1 cellular context compared by ENCODE assay signal in the genomic region with DNA sequence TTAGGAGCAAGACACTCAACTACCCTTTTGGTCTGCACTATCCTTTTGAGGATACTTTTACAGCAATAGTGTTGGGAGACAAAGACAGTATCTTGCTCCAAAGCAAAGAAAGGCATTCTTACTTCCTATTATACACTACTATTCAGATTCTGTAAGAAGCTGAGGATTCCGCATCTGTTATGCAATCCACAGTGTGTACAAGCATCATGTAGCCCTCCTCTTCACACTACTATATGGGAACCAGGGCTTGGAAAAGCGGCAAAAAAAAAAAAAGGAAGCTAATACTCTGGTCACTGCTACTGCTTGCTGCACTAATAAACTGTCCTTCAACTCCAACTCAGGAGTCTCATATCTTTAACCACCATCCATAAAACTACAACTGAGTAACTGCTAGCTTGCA.
TF ChIP-seq lines count a peak whose summit lies in the region.

No MANE protein-coding gene starts in this region.

TF ChIP-seq in H1, 55 proteins besides CTCF, POLR2A, EP300 and RAD21:
- TF ChIP-seq SP1 (IDR thresholded peaks at IDR 0.05; ENCODE audit: low read depth, low read length) (no peak), CHD2 (IDR thresholded peaks at IDR 0.05; ENCODE audit: low read length) (no peak), GABPA (IDR thresholded peaks at IDR 0.05; ENCODE audit: borderline replicate concordance, insufficient read depth, low read length) (no peak), SUZ12 (IDR thresholded peaks at IDR 0.05; ENCODE audit: low read length) (no peak), JUN (IDR thresholded peaks at IDR 0.05; ENCODE audit: low read depth, low read length) (no peak), EZH2 (IDR thresholded peaks at IDR 0.05; ENCODE audit: low read depth, low read length, severe bottlenecking) (no peak), ZNF274 (IDR thresholded peaks at IDR 0.05; ENCODE audit: borderline replicate concordance, extremely low read depth, low read length) (no peak), SIN3A (conservative IDR thresholded peaks at IDR 0.05 in 1 of 2, IDR thresholded peaks at IDR 0.05 in 1 of 2; ENCODE audit: low read depth in 1 of 2, low read length in 2 of 2) (no peak), CBX5 (IDR thresholded peaks at IDR 0.05; ENCODE audit: low read depth, low read length) (no peak), NRF1 (IDR thresholded peaks at IDR 0.05; ENCODE audit: low read depth, low read length) (no peak), SIRT6 (IDR thresholded peaks at IDR 0.05; ENCODE audit: low read length) (no peak), SP4 (IDR thresholded peaks at IDR 0.05; ENCODE audit: low read length) (no peak), TCF12 (IDR thresholded peaks at IDR 0.05; ENCODE audit: low read depth, low read length) (no peak), CBX8 (IDR thresholded peaks at IDR 0.05; ENCODE audit: borderline replicate concordance, low read depth, low read length) (no peak), TBP (IDR thresholded peaks at IDR 0.05; ENCODE audit: low read depth, low read length) (no peak), TAF7 (optimal IDR thresholded peaks at IDR 0.05; ENCODE audit: borderline replicate concordance, low read depth, low read length) (no peak), SIX5 (IDR thresholded peaks at IDR 0.05; ENCODE audit: low read depth, low read length) (no peak), MAFK (IDR thresholded peaks at IDR 0.05; ENCODE audit: low read depth, low read length) (no peak), BCL11A (IDR thresholded peaks at IDR 0.05; ENCODE audit: low read depth in 2 of 2, low read length in 2 of 2) (no peak)
- TF ChIP-seq, protein P1, sequence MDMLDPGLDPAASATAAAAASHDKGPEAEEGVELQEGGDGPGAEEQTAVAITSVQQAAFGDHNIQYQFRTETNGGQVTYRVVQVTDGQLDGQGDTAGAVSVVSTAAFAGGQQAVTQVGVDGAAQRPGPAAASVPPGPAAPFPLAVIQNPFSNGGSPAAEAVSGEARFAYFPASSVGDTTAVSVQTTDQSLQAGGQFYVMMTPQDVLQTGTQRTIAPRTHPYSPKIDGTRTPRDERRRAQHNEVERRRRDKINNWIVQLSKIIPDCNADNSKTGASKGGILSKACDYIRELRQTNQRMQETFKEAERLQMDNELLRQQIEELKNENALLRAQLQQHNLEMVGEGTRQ (IDR thresholded peaks at IDR 0.05; ENCODE audit: low read length), result no peak
